ENCODE assay signal across 9 cellular contexts in the genomic region with DNA sequence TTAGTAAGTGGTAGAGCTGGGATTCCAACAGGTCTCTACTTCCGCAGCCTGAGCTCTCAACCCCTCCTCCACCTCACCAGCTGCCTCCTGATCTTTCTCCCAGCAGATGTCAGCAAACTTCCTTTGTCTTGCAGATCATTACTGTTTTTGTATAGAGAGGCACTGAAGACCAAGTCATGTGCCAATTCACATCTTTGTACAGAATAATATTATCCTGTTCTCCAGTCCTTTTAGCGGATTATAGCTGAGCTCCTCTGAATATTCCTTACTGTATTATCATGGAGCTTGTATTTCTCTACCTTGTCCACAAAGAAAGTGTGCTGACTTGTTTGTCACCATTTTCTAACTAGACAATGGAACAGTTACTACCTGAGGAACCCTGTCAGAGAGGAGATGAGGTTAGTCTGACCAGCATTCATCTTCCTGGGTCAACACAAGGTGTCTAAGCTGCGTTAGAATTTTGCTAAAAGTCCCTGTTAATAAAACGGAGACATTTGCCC.
A peak's percentile ranks its signal among the peaks of the same experiment; 100 is the strongest.
DNase-seq lines count a peak whose midpoint lies in the region; ATAC-seq lines count a peak whose summit lies in the region.
"Had no signal": no experiment of that assay in that cellular context is flagged by ENCODE, and none has a peak within 500 bp of the region (broad histone marks: within the 10 kb centered on the region; RNA-seq: fewer than 3 reads in every experiment).

No MANE protein-coding gene starts in this region.

- H3K27me3 Mint-ChIP-seq in T-helper 17 cell = no peaks in the 10 kb centered on the region
- H3K27me3 Mint-ChIP-seq in activated CD8-positive, alpha-beta T cell treated with anti-CD3 and anti-CD28 coated beads, Interleukin-2, amount 10 ng/mL, durations not matched to agents 7 days and 5 days (ENCODE audit: low read depth) = no peaks in the 10 kb centered on the region

- intact Hi-C loops in left cardiac atrium (cut with DNase I) = loop anchor here (2.0 to 10.0 kb wide), 4 partner anchors 57 to 320 kb away; a partner anchor contains a TSS

- H3K36me3 Mint-ChIP-seq in T-helper 17 cell (ENCODE audit: low read depth) = no peaks in the 10 kb centered on the region
- H3K36me3 Mint-ChIP-seq in activated CD8-positive, alpha-beta T cell treated with anti-CD3 and anti-CD28 coated beads, Interleukin-2, amount 10 ng/mL, durations not matched to agents 7 days and 5 days (ENCODE audit: low read depth) = no peaks in the 10 kb centered on the region

- peaks cover 27% of the 10 kb centered on the region for H3K4me1 Mint-ChIP-seq in T-helper 17 cell
- peaks cover 9% of the 10 kb centered on the region for H3K4me1 Mint-ChIP-seq in activated CD8-positive, alpha-beta T cell treated with anti-CD3 and anti-CD28 coated beads, Interleukin-2, amount 10 ng/mL, durations not matched to agents 7 days and 5 days (ENCODE audit: low read depth)

- DNase-seq in DMS53 (lab: John Stamatoyannopoulos, UW) = peak; percentile 86
- peak; percentile 78 for DNase-seq in NCI-H1105 treated with DMSO at 0.1 percent for 48 hours (lab: John Stamatoyannopoulos, UW)
- DNase-seq in T-helper 17 cell = no peak
- no peak for DNase-seq in left cardiac atrium
- peak; percentile 51 for DNase-seq in superior temporal gyrus (ENCODE audit: extremely low spot score)
- DNase-seq in activated CD8-positive, alpha-beta T cell treated with anti-CD3 and anti-CD28 coated beads, Interleukin-2, amount 10 ng/mL, durations not matched to agents 7 days and 5 days = no peak
- DNase-seq in AG08396 (ENCODE audit: low spot score) = no peak
- no peak for DNase-seq in cerebellar nuclear complex (lab: John Stamatoyannopoulos, UW)

- CTCF ChIA-PET in activated CD8-positive, alpha-beta T cell treated with anti-CD3 and anti-CD28 coated beads, Interleukin-2, amount 10 ng/mL, durations not matched to agents 7 days and 5 days (lab: Charles Lee) = interaction anchor here (0.8 to 3.2 kb wide), 5 partner anchors 8 to 535 kb away, joined by 4 to 15 read pairs (median 6); no protein-coding TSS in a partner anchor

- no peak overlapping the region for H3K4me3 Mint-ChIP-seq in T-helper 17 cell
- H3K4me3 Mint-ChIP-seq in activated CD8-positive, alpha-beta T cell treated with anti-CD3 and anti-CD28 coated beads, Interleukin-2, amount 10 ng/mL, durations not matched to agents 7 days and 5 days = no peak overlapping the region

- no peaks in the 10 kb centered on the region for H3K9me3 ChIP-seq in T-helper 17 cell (ENCODE audit: control insufficient read depth, low read length, poor library complexity, severe bottlenecking)
- H3K9me3 ChIP-seq: thyroid gland had no signal

- no peak overlapping the region for H3K27ac Mint-ChIP-seq in T-helper 17 cell
- H3K27ac Mint-ChIP-seq in activated CD8-positive, alpha-beta T cell treated with anti-CD3 and anti-CD28 coated beads, Interleukin-2, amount 10 ng/mL, durations not matched to agents 7 days and 5 days = no peak overlapping the region

- H3K9me3 Mint-ChIP-seq in activated CD8-positive, alpha-beta T cell treated with anti-CD3 and anti-CD28 coated beads, Interleukin-2, amount 10 ng/mL, durations not matched to agents 7 days and 5 days (ENCODE audit: insufficient read depth) = no peaks in the 10 kb centered on the region

- POLR2A ChIA-PET in activated CD8-positive, alpha-beta T cell treated with anti-CD3 and anti-CD28 coated beads, Interleukin-2, amount 10 ng/mL, durations not matched to agents 7 days and 5 days (lab: Charles Lee) = no interaction called here

- ATAC-seq in T-helper 17 cell (peak; percentile 49), left cardiac atrium (peak; percentile 85 to 90)
- ATAC-seq in activated CD8-positive, alpha-beta T cell treated with anti-CD3 and anti-CD28 coated beads, Interleukin-2, amount 10 ng/mL, durations not matched to agents 7 days and 5 days = no peak

Comparison
In these comparisons a context has a peak if more than half of its experiments do, and no peak if none do; other contexts are left out.
1. DNase-seq: peak in DMS53 (single experiment), NCI-H1105 treated with DMSO at 0.1 percent for 48 hours (single experiment) and superior temporal gyrus (single experiment); none in T-helper 17 cell (0 of 3), left cardiac atrium (single experiment), activated CD8-positive, alpha-beta T cell treated with anti-CD3 and anti-CD28 coated beads, Interleukin-2, amount 10 ng/mL, durations not matched to agents 7 days and 5 days (single experiment), AG08396 (single experiment) and cerebellar nuclear complex (0 of 2).